ENCODE assay signal across 29 cellular contexts in the genomic region with DNA sequence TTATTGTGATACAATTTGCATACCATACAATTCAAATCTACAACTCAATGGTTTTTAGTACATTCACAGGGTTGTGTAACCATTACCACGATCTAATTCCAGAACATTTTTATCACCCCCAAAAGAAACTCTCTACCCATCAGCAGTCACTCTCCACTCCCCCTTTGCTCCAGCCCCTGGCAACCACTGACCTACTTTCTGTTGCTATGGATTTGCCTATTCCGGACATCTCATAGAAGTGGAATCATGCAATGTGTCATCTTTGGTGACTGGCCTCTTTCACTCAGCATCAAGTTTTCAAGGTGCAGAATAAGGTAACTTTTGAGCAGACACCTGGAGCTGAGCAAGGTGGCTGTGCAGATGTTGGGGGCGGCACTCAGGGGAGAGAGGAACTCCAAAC. TPM values are rescaled to one million over a fixed set of nuclear protein-coding genes. Genes with fewer than 3 reads are reported as not detected.
"Had no signal": no experiment of that assay in that cellular context is flagged by ENCODE, and none has a peak within 500 bp of the region (broad histone marks: within the 10 kb centered on the region; RNA-seq: fewer than 3 reads in every experiment).

No MANE protein-coding gene starts in this region.

- H3K4me3 ChIP-seq: body of pancreas, gastroesophageal sphincter, right lobe of liver, suprapubic skin, tibial artery had no signal

- H3K27me3 ChIP-seq: body of pancreas, right lobe of liver had no signal

- H3K36me3 ChIP-seq: gastroesophageal sphincter, neutrophil, right lobe of liver, suprapubic skin, tibial artery had no signal

- H3K9me3 ChIP-seq: body of pancreas, gastroesophageal sphincter, neutrophil, right lobe of liver, suprapubic skin, tibial artery had no signal

- ATAC-seq: body of pancreas; gastroesophageal sphincter; left colon; right lobe of liver; stimulated activated naive B cell treated with anti-CD40 and anti-IgM and Interleukin-4, amounts not matched to agents 10 μg/mL and 1 μg/mL and 100 μg/mL, for 72 hours had no signal

- H3K4me1 ChIP-seq: body of pancreas, gastroesophageal sphincter, right lobe of liver, suprapubic skin, tibial artery had no signal

- H3K27ac ChIP-seq: body of pancreas, gastroesophageal sphincter, neutrophil, right lobe of liver, suprapubic skin, tibial artery, VCaP had no signal

- DNase-seq: activated CD4-positive, alpha-beta T cell treated with anti-CD3 and anti-CD28 coated beads for 4 hours; activated CD4-positive, alpha-beta T cell treated with anti-CD3 and anti-CD28 coated beads, Interleukin-2, amount 50 U/mL, for 4 hours; activated effector memory CD4-positive, alpha-beta T cell treated with Interleukin-2 at 50 U/mL for 16 hours; activated naive CD4-positive, alpha-beta T cell treated with Interleukin-2 at 50 U/mL for 16 hours; aorta; body of pancreas; effector CD8-positive, alpha-beta T cell; head of caudate nucleus; hippocampal formation; kidney; left colon; mammary epithelial cell; right lobe of liver; small intestine; stimulated activated CD4-positive, alpha-beta T cell treated with anti-CD3 and anti-CD28 coated beads, Interleukin-15, amount 100 ng/mL, for 24 hours; stimulated activated CD4-positive, alpha-beta T cell treated with anti-CD3 and anti-CD28 coated beads, Interleukin-2, amount 100 ng/mL, for 24 hours; stimulated activated naive B cell treated with anti-CD40 and anti-IgM and Interleukin-4, amounts not matched to agents 10 μg/mL and 1 μg/mL and 100 μg/mL, for 72 hours; T-helper 1 cell had no signal

RNA-seq across cellular contexts. Expression of a gene that starts 32.1 kb away (rescaled TPM):
- total RNA-seq: aorta, body of pancreas, dermis microvascular lymphatic vessel endothelial cell, epithelial cell of proximal tubule, gastroesophageal sphincter, kidney, liver, mammary epithelial cell, osteocyte, posterior vena cava, right lobe of liver, suprapubic skin had no signal
- polyA plus RNA-seq: adipose tissue, aorta, liver, mammary epithelial cell had no signal
